Comparison of ENCODE assay signal across 1 cellular context in genomic region chr19:4523306-4524110, GRCh38.
TF ChIP-seq lines count a peak whose summit lies in the region.

No MANE protein-coding gene starts in this region.

TF ChIP-seq in HepG2, 621 proteins besides CTCF, POLR2A, EP300 and RAD21 (continued from another document and continues in another):
- TF ChIP-seq TEAD2 (CRISPR knock-in tag; IDR thresholded peaks at IDR 0.05) = no peak
- TF ChIP-seq ZNF780A (CRISPR knock-in tag; IDR thresholded peaks at IDR 0.05) = no peak
- no peak; the same call in 1 of the 2 replicates for TF ChIP-seq HNRNPL (IDR thresholded peaks at IDR 0.05; ENCODE audit: low read depth, low read length)
- TF ChIP-seq ZNF784 (CRISPR knock-in tag; IDR thresholded peaks at IDR 0.05; ENCODE audit: borderline replicate concordance) = no peak
- TF ChIP-seq ZBTB4 (CRISPR knock-in tag; IDR thresholded peaks at IDR 0.05; ENCODE audit: borderline replicate concordance) = no peak
- TF ChIP-seq REL (CRISPR knock-in tag; conservative IDR thresholded peaks at IDR 0.05) = no peak
- TF ChIP-seq ZNF556 (CRISPR knock-in tag; IDR thresholded peaks at IDR 0.05; ENCODE audit: borderline replicate concordance) = no peak
- TF ChIP-seq SRY (CRISPR knock-in tag; IDR thresholded peaks at IDR 0.05) = no peak
- TF ChIP-seq ZXDC (CRISPR knock-in tag; IDR thresholded peaks at IDR 0.05) = no peak
- TF ChIP-seq ZNF12 (CRISPR knock-in tag; IDR thresholded peaks at IDR 0.05) = no peak
- no peak for TF ChIP-seq RFX5 (IDR thresholded peaks at IDR 0.05; ENCODE audit: low read depth, low read length)
- TF ChIP-seq NFATC3 (CRISPR knock-in tag; IDR thresholded peaks at IDR 0.05) = no peak
- peak; percentile 40; the same call in 1 of the 2 replicates for TF ChIP-seq ELF3 (CRISPR knock-in tag; IDR thresholded peaks at IDR 0.05)
- no peak for TF ChIP-seq ZNF704 (CRISPR knock-in tag; IDR thresholded peaks at IDR 0.05; ENCODE audit: borderline replicate concordance)
- TF ChIP-seq JARID2 (CRISPR knock-in tag; IDR thresholded peaks at IDR 0.05; ENCODE audit: insufficient replicate concordance) = peak; percentile 46
- no peak for TF ChIP-seq SKIL (CRISPR knock-in tag; IDR thresholded peaks at IDR 0.05; ENCODE audit: borderline replicate concordance)
- no peak for TF ChIP-seq ZNF569 (CRISPR knock-in tag; IDR thresholded peaks at IDR 0.05; ENCODE audit: borderline replicate concordance)
- no peak for TF ChIP-seq ZNF549 (CRISPR knock-in tag; IDR thresholded peaks at IDR 0.05)
- no peak for TF ChIP-seq EED (CRISPR knock-in tag; IDR thresholded peaks at IDR 0.05)
- TF ChIP-seq ARNT (IDR thresholded peaks at IDR 0.05) = no peak
- peak; percentile 73 for TF ChIP-seq ESRRA (CRISPR knock-in tag; IDR thresholded peaks at IDR 0.05; ENCODE audit: low read depth)
- TF ChIP-seq HOXA5 (CRISPR knock-in tag; IDR thresholded peaks at IDR 0.05) = no peak
- no peak for TF ChIP-seq ZSCAN20 (CRISPR knock-in tag; IDR thresholded peaks at IDR 0.05; ENCODE audit: borderline replicate concordance)
- TF ChIP-seq ZNF792 (CRISPR knock-in tag; IDR thresholded peaks at IDR 0.05) = 0 out of 2 replicates have a peak, but pooled peaks have one; percentile 41
- TF ChIP-seq RARA (CRISPR knock-in tag; IDR thresholded peaks at IDR 0.05) = peak; percentile 94
- no peak for TF ChIP-seq PBX2 (CRISPR knock-in tag; IDR thresholded peaks at IDR 0.05)
- TF ChIP-seq ZNF546 (CRISPR knock-in tag; conservative IDR thresholded peaks at IDR 0.05) = 0 out of 2 replicates have a peak, but pooled peaks have one; percentile 52
- TF ChIP-seq FUBP1 (CRISPR knock-in tag; IDR thresholded peaks at IDR 0.05; ENCODE audit: borderline replicate concordance) = no peak
- peak; percentile 63; the same call in 1 of the 2 replicates for TF ChIP-seq PITX1 (CRISPR knock-in tag; IDR thresholded peaks at IDR 0.05)
- TF ChIP-seq NPAS2 (CRISPR knock-in tag; IDR thresholded peaks at IDR 0.05; ENCODE audit: borderline replicate concordance) = no peak
- no peak for TF ChIP-seq FOXA1 (IDR thresholded peaks at IDR 0.05)
- no peak for TF ChIP-seq FOXA1 (CRISPR knock-in tag; IDR thresholded peaks at IDR 0.05)
- peak; percentile 28; the same call in 1 of the 2 replicates for TF ChIP-seq FOXO1 (CRISPR knock-in tag; IDR thresholded peaks at IDR 0.05)
- no peak for TF ChIP-seq NFKB2 (CRISPR knock-in tag; IDR thresholded peaks at IDR 0.05; ENCODE audit: borderline replicate concordance)
- TF ChIP-seq FLYWCH1 (CRISPR knock-in tag; IDR thresholded peaks at IDR 0.05) = no peak
- TF ChIP-seq ARID2 (CRISPR knock-in tag; IDR thresholded peaks at IDR 0.05; ENCODE audit: borderline replicate concordance) = no peak
- peak; percentile 58 for TF ChIP-seq ZGPAT (CRISPR knock-in tag; IDR thresholded peaks at IDR 0.05)
- no peak for TF ChIP-seq REPIN1 (CRISPR knock-in tag; IDR thresholded peaks at IDR 0.05; ENCODE audit: borderline replicate concordance, low read depth)
- TF ChIP-seq ZNF543 (CRISPR knock-in tag; IDR thresholded peaks at IDR 0.05) = no peak
- TF ChIP-seq THAP11 (CRISPR knock-in tag; IDR thresholded peaks at IDR 0.05) = peak; percentile 50; the same call in 1 of the 2 replicates
- peak; percentile 37; the same call in 1 of the 2 replicates for TF ChIP-seq FOXK1 (CRISPR knock-in tag; IDR thresholded peaks at IDR 0.05; ENCODE audit: borderline replicate concordance, low read depth)
- TF ChIP-seq ELF4 (CRISPR knock-in tag; IDR thresholded peaks at IDR 0.05; ENCODE audit: borderline replicate concordance) = no peak
- TF ChIP-seq ONECUT2 (CRISPR knock-in tag; IDR thresholded peaks at IDR 0.05) = no peak
- TF ChIP-seq RELA (CRISPR knock-in tag; IDR thresholded peaks at IDR 0.05) = no peak
- peak; percentile 57; the same call in 1 of the 2 replicates for TF ChIP-seq ZFX (CRISPR knock-in tag; IDR thresholded peaks at IDR 0.05; ENCODE audit: low read depth)
- no peak for TF ChIP-seq ZNF709 (CRISPR knock-in tag; IDR thresholded peaks at IDR 0.05)
- TF ChIP-seq BORCS8-MEF2B (CRISPR knock-in tag; IDR thresholded peaks at IDR 0.05) = 0 out of 2 replicates have a peak, but pooled peaks have one; percentile 52
- TF ChIP-seq RFX3 (CRISPR knock-in tag; IDR thresholded peaks at IDR 0.05) = no peak
- TF ChIP-seq MYC (CRISPR knock-in tag; IDR thresholded peaks at IDR 0.05; ENCODE audit: borderline replicate concordance) = peak; percentile 62; the same call in 1 of the 2 replicates
- TF ChIP-seq SYNCRIP (IDR thresholded peaks at IDR 0.05; ENCODE audit: insufficient read depth, low read depth, low read length) = no peak
- TF ChIP-seq GATAD2A (CRISPR knock-in tag; IDR thresholded peaks at IDR 0.05) = peak; percentile 72
- no peak for TF ChIP-seq ZBTB2 (CRISPR knock-in tag; IDR thresholded peaks at IDR 0.05; ENCODE audit: low read depth)
- peak; percentile 29; the same call in 1 of the 2 replicates for TF ChIP-seq DMAP1 (CRISPR knock-in tag; IDR thresholded peaks at IDR 0.05)
- no peak for TF ChIP-seq SP140L (CRISPR knock-in tag; IDR thresholded peaks at IDR 0.05; ENCODE audit: borderline replicate concordance)
